Comparison of ENCODE assay signal across 8 cellular contexts in the genomic region with DNA sequence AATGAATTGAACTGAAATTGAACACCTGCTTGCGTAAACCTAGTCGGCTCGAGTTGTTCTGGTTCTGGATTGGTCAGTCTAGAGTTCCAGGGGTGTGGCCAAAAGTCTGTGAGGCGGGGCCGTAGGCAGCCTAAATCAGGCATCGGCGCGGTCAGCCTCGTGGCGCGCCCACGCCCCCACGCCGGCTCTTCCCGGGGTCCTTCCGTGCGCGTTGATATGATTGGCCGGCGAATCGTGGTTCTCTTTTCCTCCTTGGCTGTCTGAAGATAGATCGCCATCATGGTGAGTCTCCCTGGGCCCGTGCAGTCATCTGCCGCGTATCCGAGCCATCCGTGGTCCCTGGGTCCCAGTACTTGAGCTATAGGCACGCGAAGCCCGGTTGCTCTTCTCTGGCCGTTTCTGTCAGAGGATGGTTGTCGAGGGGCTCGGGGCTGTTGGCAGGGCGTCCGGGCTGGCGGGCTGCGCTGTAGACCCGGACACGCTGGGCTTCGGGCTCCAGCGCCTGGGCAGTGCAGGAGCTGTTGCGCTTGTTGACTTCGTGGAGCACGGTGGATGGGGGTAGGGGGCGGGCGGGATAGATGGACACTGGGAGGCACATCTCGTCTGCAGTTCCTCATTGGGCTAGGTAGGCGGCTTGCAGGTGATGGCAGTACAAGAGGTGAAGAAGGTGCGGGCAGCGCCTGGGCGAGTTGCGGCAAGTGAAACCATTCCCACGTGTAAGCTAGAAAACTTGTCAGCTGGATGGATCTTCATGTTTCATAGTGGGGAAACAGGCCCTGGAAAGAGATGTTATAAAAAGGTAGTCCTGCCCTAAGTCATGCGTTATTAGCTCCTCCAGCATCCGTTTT. TPM values are rescaled to one million over a fixed set of nuclear protein-coding genes. Genes with fewer than 3 reads are reported as not detected.
DNase-seq lines count a peak whose midpoint lies in the region; ATAC-seq and TF ChIP-seq lines count a peak whose summit lies in the region.

A gene (plus strand): TSS at position 241 of the 848 bp plus-strand sequence. CDS start 39 bp downstream, at position 280.

- H3K79me2 ChIP-seq in PC-9 (ENCODE audit: low read depth) = peaks cover 57% of the 10 kb centered on the region

- intact Hi-C loops in PC-9 (cut with micrococcal nuclease; ENCODE audit: unreplicated experiment) = no loop called here

- H3K27ac ChIP-seq in PC-9 = peak within 1 kb of the TSS; percentile 80

- no peaks in the 10 kb centered on the region for H3K27me3 ChIP-seq in PC-9 (ENCODE audit: insufficient read depth, low read depth)

- H3K9me2 ChIP-seq in PC-9 (ENCODE audit: insufficient read depth) = no peaks in the 10 kb centered on the region

- peaks cover 43% of the 10 kb centered on the region for H3K4me1 ChIP-seq in PC-9 (replicated peaks; ENCODE audit: insufficient read depth)

- CTCF ChIA-PET in PC-9 (lab: Charles Lee) = interaction anchor here (0.6 to 0.7 kb wide), 2 partner anchors 13 to 1130 kb away, joined by 3 to 4 read pairs; no protein-coding TSS in a partner anchor

- peak within 1 kb of the TSS; percentile 68 for H3K4me3 ChIP-seq in Jurkat, Clone E6-1 (ENCODE audit: low read length)
- H3K4me3 ChIP-seq in PC-9 = peak within 1 kb of the TSS; percentile 86
- H3K4me3 ChIP-seq in epithelial cell of proximal tubule (ENCODE audit: low read depth, low read length) = peak within 1 kb of the TSS; percentile 95

- no peaks in the 10 kb centered on the region for H3K9me3 ChIP-seq in PC-9 (ENCODE audit: insufficient read depth, low read depth)

- no TSS peak for BruUV-seq in PC-9 (replicated peaks; lab: Mats Ljungman, UMichigan)

- TF ChIP-seq CTCF in PC-9 (conservative IDR thresholded peaks at IDR 0.05) = peak; percentile 26; the same call in 1 of the 2 replicates
- TF ChIP-seq CTCF in epithelial cell of proximal tubule (conservative IDR thresholded peaks at IDR 0.05; ENCODE audit: low read depth, low read length) = no peak

- H3K4me2 ChIP-seq in PC-9 = peak within 1 kb of the TSS; percentile 95

- peaks cover 44% of the 10 kb centered on the region for H4K20me1 ChIP-seq in PC-9 (ENCODE audit: insufficient read depth)

- peaks cover 45% of the 10 kb centered on the region for H3K36me3 ChIP-seq in PC-9 (ENCODE audit: low read depth)

- peak within 1 kb of the TSS; percentile 86 for H2AFZ ChIP-seq in PC-9

- ATAC-seq in GM21619 (IDR thresholded peaks at IDR 0.05; ENCODE audit: unreplicated experiment) = peak; percentile 65

- DNase-seq in DMS153 (lab: John Stamatoyannopoulos, UW) = peak; percentile 95
- peak; percentile 97 for DNase-seq in Jurkat, Clone E6-1 (ENCODE audit: low read depth, low spot score)
- peak; percentile 94 to 97 for DNase-seq in PC-9
- peak; percentile 96 for DNase-seq in activated T-cell treated with anti-CD3 and anti-CD28 coated beads, Interleukin-2, amount 50 U/mL, for 1 hour
- DNase-seq in epithelial cell of proximal tubule (ENCODE audit: low read depth) = peak; percentile 86
- peak; percentile 98 for DNase-seq in mucosa of gallbladder (ENCODE audit: low spot score)
- peak; percentile 84 to 89 for DNase-seq in stimulated activated CD8-positive, alpha-beta memory T cell treated with anti-CD3 and anti-CD28 coated beads, Interleukin-4, amount 100 ng/mL, for 4 hours (ENCODE audit: low read depth in 2 of 2, low spot score in 1 of 2)

- peaks cover 63% of the 10 kb centered on the region for H3F3A ChIP-seq in PC-9 (ENCODE audit: insufficient read depth, low read depth)

- POLR2A ChIA-PET in PC-9 (lab: Charles Lee; ENCODE audit: unreplicated experiment) = interaction anchor here (0.6 kb wide), 1 partner anchor 280 kb away, joined by 3 read pairs; no protein-coding TSS in a partner anchor

RNA-seq across cellular contexts. Expression of the gene that starts here (rescaled TPM):
- 4,297 TPM for polyA plus RNA-seq in Jurkat, Clone E6-1 (2012; ENCODE audit: insufficient read depth, insufficient read length)
- 1,719 and 2,068 TPM in 2 replicates for total RNA-seq in PC-9 (2021)
- 2,369 and 4,093 TPM in 2 replicates for total RNA-seq in epithelial cell of proximal tubule
- total RNA-seq in mucosa of gallbladder = 978 TPM

Comparison
In these comparisons a context has a peak if more than half of its experiments do, and no peak if none do; other contexts are left out.
1. Peak in every context shown above with its lines: DNase-seq, ATAC-seq, H3K4me3 ChIP-seq and H3K27ac ChIP-seq.